Comparison of ENCODE assay signal across 1 cellular context in genomic region chr1:8075511-8076051, GRCh38.
TF ChIP-seq lines count a peak whose summit lies in the region.

No MANE protein-coding gene starts in this region.

TF ChIP-seq in HepG2, 621 proteins besides CTCF, POLR2A, EP300 and RAD21:
- TF ChIP-seq ZNF687 (CRISPR knock-in tag; IDR thresholded peaks at IDR 0.05) (peak; percentile 4; the same call in 1 of the 2 replicates), ZFP36L2 (CRISPR knock-in tag; IDR thresholded peaks at IDR 0.05) (no peak), ZNF530 (CRISPR knock-in tag; IDR thresholded peaks at IDR 0.05; ENCODE audit: low read depth) (0 out of 2 replicates have a peak, but pooled peaks have one; percentile 53)
TF ChIP-seq in HepG2: peak in this region for 2.
